27 cellular contexts compared by ENCODE assay signal in genomic region chr4:7121861-7122653, GRCh38.
"Had no signal": no experiment of that assay in that cellular context is flagged by ENCODE, and none has a peak within 500 bp of the region (broad histone marks: within the 10 kb centered on the region; RNA-seq: fewer than 3 reads in every experiment).

No MANE protein-coding gene starts in this region.

- H3K4me3 Mint-ChIP-seq: activated CD8-positive, alpha-beta T cell treated with anti-CD3 and anti-CD28 coated beads for 36 hours; activated naive CD8-positive, alpha-beta T cell treated with anti-CD3 and anti-CD28 coated beads, Interleukin-2, amount 50 U/mL, for 24 hours; activated T-cell treated with anti-CD3 and anti-CD28 coated beads, Interleukin-2, amount 50 U/mL, for 4 hours; activated T-helper 17 cell treated with anti-CD3 and anti-CD28 coated beads, Interleukin-2, amount 50 U/mL, for 72 hours; endodermal cell; natural killer cell treated with Interleukin-12 subunit alpha and Interleukin-12 subunit beta and Interleukin-15 and Interleukin-18, amount 100 ng/mL, for 72 hours; WTC11 had no signal

- H3K4me3 ChIP-seq: breast epithelium, esophagus muscularis mucosa, heart left ventricle, left ventricle myocardium inferior, mucosa of descending colon, psoas muscle, sigmoid colon, transverse colon had no signal

- H3K9me3 ChIP-seq: breast epithelium, esophagus muscularis mucosa, heart left ventricle, left ventricle myocardium inferior, mucosa of descending colon, psoas muscle, sigmoid colon, transverse colon had no signal

- H3K9me3 Mint-ChIP-seq: activated CD8-positive, alpha-beta T cell treated with anti-CD3 and anti-CD28 coated beads for 36 hours; endodermal cell had no signal

- H3K27ac Mint-ChIP-seq: activated CD8-positive, alpha-beta T cell treated with anti-CD3 and anti-CD28 coated beads for 36 hours; activated naive CD8-positive, alpha-beta T cell treated with anti-CD3 and anti-CD28 coated beads, Interleukin-2, amount 50 U/mL, for 24 hours; activated T-helper 17 cell treated with anti-CD3 and anti-CD28 coated beads, Interleukin-2, amount 50 U/mL, for 72 hours; endodermal cell; natural killer cell treated with Interleukin-12 subunit alpha and Interleukin-12 subunit beta and Interleukin-15 and Interleukin-18, amount 100 ng/mL, for 72 hours; WTC11 had no signal

- H3K4me1 ChIP-seq: breast epithelium, foreskin keratinocyte, left ventricle myocardium inferior, parathyroid adenoma had no signal

- ATAC-seq: activated CD8-positive, alpha-beta T cell treated with anti-CD3 and anti-CD28 coated beads for 36 hours; activated naive CD8-positive, alpha-beta T cell treated with anti-CD3 and anti-CD28 coated beads, Interleukin-2, amount 50 U/mL, for 24 hours; activated T-cell treated with anti-CD3 and anti-CD28 coated beads, Interleukin-2, amount 50 U/mL, for 4 hours; activated T-helper 17 cell treated with anti-CD3 and anti-CD28 coated beads, Interleukin-2, amount 50 U/mL, for 72 hours; foreskin keratinocyte; mucosa of descending colon; natural killer cell treated with Interleukin-12 subunit alpha and Interleukin-12 subunit beta and Interleukin-15 and Interleukin-18, amount 100 ng/mL, for 72 hours; psoas muscle; WTC11 had no signal

- H3K27me3 ChIP-seq: breast epithelium, esophagus muscularis mucosa, heart left ventricle, sigmoid colon, transverse colon had no signal

- H3K4me1 Mint-ChIP-seq: activated naive CD8-positive, alpha-beta T cell treated with anti-CD3 and anti-CD28 coated beads, Interleukin-2, amount 50 U/mL, for 24 hours; activated T-helper 17 cell treated with anti-CD3 and anti-CD28 coated beads, Interleukin-2, amount 50 U/mL, for 72 hours; endodermal cell; WTC11 had no signal

- DNase-seq: activated CD4-positive, alpha-beta T cell treated with anti-CD3 and anti-CD28 coated beads for 1 hour; activated CD4-positive, alpha-beta T cell treated with anti-CD3 and anti-CD28 coated beads, Interleukin-2, amount 50 U/mL, for 1 hour; activated CD8-positive, alpha-beta T cell treated with anti-CD3 and anti-CD28 coated beads for 36 hours; activated gamma-delta T cell treated with Interleukin-2 at 50 U/mL for 16 hours; activated naive CD4-positive, alpha-beta T cell treated with anti-CD3 and anti-CD28 coated beads, Interleukin-2, amount 50 U/mL, for 16 hours; activated naive CD8-positive, alpha-beta T cell treated with anti-CD3 and anti-CD28 coated beads, Interleukin-2, amount 50 U/mL, for 24 hours; activated T-cell treated with anti-CD3 and anti-CD28 coated beads, Interleukin-2, amount 50 U/mL, for 4 hours; central memory CD4-positive, alpha-beta T cell; endodermal cell; foreskin keratinocyte; kidney glomerular epithelial cell; left ventricle myocardium inferior; sigmoid colon; small intestine; stimulated activated CD4-positive, alpha-beta T cell treated with anti-CD3 and anti-CD28 coated beads, Interleukin-1b, Interleukin-23, amount 100 ng/mL, for 48 hours; stimulated activated naive CD4-positive, alpha-beta T cell treated with Interleukin-2 at 50 U/mL for 16 hours; T-helper 2 cell; transverse colon had no signal

- H3K36me3 ChIP-seq: breast epithelium, esophagus muscularis mucosa, heart left ventricle, left ventricle myocardium inferior, sigmoid colon, transverse colon had no signal

- H3K27ac ChIP-seq: breast epithelium, esophagus muscularis mucosa, foreskin keratinocyte, left ventricle myocardium inferior, parathyroid adenoma, psoas muscle, sigmoid colon, transverse colon had no signal

- H3K36me3 Mint-ChIP-seq: natural killer cell treated with Interleukin-12 subunit alpha and Interleukin-12 subunit beta and Interleukin-15 and Interleukin-18, amount 100 ng/mL, for 72 hours; WTC11 had no signal
